ENCODE assay signal across 9 cellular contexts in genomic region chr6:128491041-128491642, GRCh38. TPM values are rescaled to one million over a fixed set of nuclear protein-coding genes. Genes with fewer than 3 reads are reported as not detected.
A peak's percentile ranks its signal among the peaks of the same experiment; 100 is the strongest.
DNase-seq lines count a peak whose midpoint lies in the region; ATAC-seq and TF ChIP-seq lines count a peak whose summit lies in the region.
"Had no signal": no experiment of that assay in that cellular context is flagged by ENCODE, and none has a peak within 500 bp of the region (broad histone marks: within the 10 kb centered on the region; RNA-seq: fewer than 3 reads in every experiment).

No MANE protein-coding gene starts in this region.

- ATAC-seq in PC-3 = peak; percentile 60
- no peak for ATAC-seq in naive thymus-derived CD4-positive, alpha-beta T cell

- peak overlapping the region; percentile 64 for H3K4me3 ChIP-seq in PC-3 (ENCODE audit: low read length)
- H3K4me3 ChIP-seq in esophagus (ENCODE audit: low read depth in 1 of 2, low read length in 2 of 2) = peak overlapping the region; percentile 49 to 69
- H3K4me3 ChIP-seq in naive thymus-derived CD4-positive, alpha-beta T cell (ENCODE audit: low read length) = no peak overlapping the region

- H3K4me1 Mint-ChIP-seq in naive thymus-derived CD4-positive, alpha-beta T cell = peaks cover 0 to 10% (median 5%) of the 10 kb centered on the region in 7 donors

- in situ Hi-C loops in ACHN (cut with HindIII; ENCODE audit: low pct_ligation_motif_present, low pct_unique_long_range_greater_than_20kb, low sequenced_read_pairs) = no loop called here

- H2AFZ ChIP-seq in PC-3 (ENCODE audit: low read length) = no peak overlapping the region
- H2AFZ ChIP-seq: parathyroid adenoma had no signal

- WGBS in esophagus, 2 donors = 24 to 26% methylated on average over 3 of the region's 3 CpGs

- H3K36me3 ChIP-seq in PC-3 (ENCODE audit: low read depth, low read length) (no peaks in the 10 kb centered on the region), esophagus (ENCODE audit: control insufficient read depth in 2 of 2, insufficient read depth in 2 of 2, low read length in 1 of 2) (no peaks in the 10 kb centered on the region)
- no peaks in the 10 kb centered on the region for H3K36me3 ChIP-seq in naive thymus-derived CD4-positive, alpha-beta T cell (ENCODE audit: control insufficient read depth in 2 of 3, insufficient read depth in 3 of 3, low read length in 3 of 3)

- no peaks in the 10 kb centered on the region for H3K9me3 ChIP-seq in PC-3 (ENCODE audit: low read length)
- no peaks in the 10 kb centered on the region for H3K9me3 ChIP-seq in esophagus (ENCODE audit: control insufficient read depth in 2 of 2, insufficient read depth in 1 of 2, low read depth in 1 of 2, low read length in 1 of 2)
- H3K9me3 ChIP-seq in naive thymus-derived CD4-positive, alpha-beta T cell (ENCODE audit: control insufficient read depth in 2 of 3, low read length in 3 of 3) = no peaks in the 10 kb centered on the region

- peak overlapping the region; percentile 86 for H3K9ac ChIP-seq in PC-3 (ENCODE audit: low read length)
- H3K9ac ChIP-seq: parathyroid adenoma had no signal

- no peak for TF ChIP-seq CTCF in PC-3 (conservative IDR thresholded peaks at IDR 0.05; ENCODE audit: low read depth, low read length)

- POLR2A ChIA-PET in PC-3 (lab: Charles Lee; ENCODE audit: unreplicated experiment) = interaction anchor here (0.6 to 0.9 kb wide), 5 partner anchors 17 to 1006 kb away, joined by 3 to 4 read pairs (median 3); no protein-coding TSS in a partner anchor
- POLR2A ChIA-PET in naive thymus-derived CD4-positive, alpha-beta T cell (lab: Charles Lee) = no interaction called here

- peak overlapping the region; percentile 94 for H3K27ac ChIP-seq in PC-3 (ENCODE audit: low read length)
- peak overlapping the region in 1 of 2 donors; percentile 72 for H3K27ac ChIP-seq in esophagus (ENCODE audit: low read depth in 2 of 2, low read length in 1 of 2)
- H3K27ac ChIP-seq in naive thymus-derived CD4-positive, alpha-beta T cell (ENCODE audit: low read depth, low read length) = no peak overlapping the region
- H3K27ac ChIP-seq: parathyroid adenoma had no signal

- no peaks in the 10 kb centered on the region for H4K20me1 ChIP-seq in PC-3 (ENCODE audit: low read length)

- peak overlapping the region; percentile 23 to 84 (median 62) for H3K4me3 Mint-ChIP-seq in naive thymus-derived CD4-positive, alpha-beta T cell

- H3F3A ChIP-seq in PC-3 (ENCODE audit: low read length, unreplicated experiment) = no peaks in the 10 kb centered on the region

- peak; percentile 57 for DNase-seq in ACHN
- DNase-seq in PC-3 = peak; percentile 83
- DNase-seq in naive thymus-derived CD4-positive, alpha-beta T cell = no peak
- no peak for DNase-seq in NK-92 (lab: John Stamatoyannopoulos, UW; ENCODE audit: unreplicated experiment)
- no peak for DNase-seq in DMS153 (lab: John Stamatoyannopoulos, UW)
- DNase-seq in MV-4-11 (lab: John Stamatoyannopoulos, UW) = no peak
- no peak for DNase-seq in cerebellar nuclear complex (lab: John Stamatoyannopoulos, UW)

- no peaks in the 10 kb centered on the region for H3K9me2 ChIP-seq in PC-3 (replicated peaks; ENCODE audit: low read length)

- H3K79me2 ChIP-seq in PC-3 (ENCODE audit: low read length) = peaks cover 89% of the 10 kb centered on the region
- H3K79me2 ChIP-seq: parathyroid adenoma had no signal

- intact Hi-C loops in PC-3 (cut with micrococcal nuclease) = loop anchor here (1.0 to 5.0 kb wide), 2 partner anchors 8 to 124 kb away; no protein-coding TSS in a partner anchor
- intact Hi-C loops in naive thymus-derived CD4-positive, alpha-beta T cell (cut with micrococcal nuclease) = no loop called here

- BruUV-seq in PC-3 (replicated peaks; lab: Mats Ljungman, UMichigan) = no TSS peak

- CTCF ChIA-PET in PC-3 (lab: Charles Lee) = no interaction called here
- CTCF ChIA-PET in naive thymus-derived CD4-positive, alpha-beta T cell (lab: Charles Lee) = interaction anchor here (1.5 kb wide), 1 partner anchor 636 kb away, joined by 3 read pairs; no protein-coding TSS in a partner anchor

- H3K27ac Mint-ChIP-seq in naive thymus-derived CD4-positive, alpha-beta T cell = peak overlapping the region in 1 of 9 donors; percentile 23

- H3K36me3 Mint-ChIP-seq in naive thymus-derived CD4-positive, alpha-beta T cell = peaks cover 0 to 3% (median 0%) of the 10 kb centered on the region in 5 donors

- peaks cover 0 to 1% (median 0%) of the 10 kb centered on the region in 11 donors for H3K9me3 Mint-ChIP-seq in naive thymus-derived CD4-positive, alpha-beta T cell

- H3K4me1 ChIP-seq in PC-3 (ENCODE audit: insufficient read depth, low read length) (peaks cover 47% of the 10 kb centered on the region), esophagus (ENCODE audit: control insufficient read depth in 2 of 2, insufficient read depth in 2 of 2, low read length in 1 of 2) (no peaks in the 10 kb centered on the region)
- H3K4me1 ChIP-seq in naive thymus-derived CD4-positive, alpha-beta T cell (ENCODE audit: control insufficient read depth in 2 of 2, insufficient read depth in 2 of 2, low read length in 2 of 2) = no peaks in the 10 kb centered on the region
- H3K4me1 ChIP-seq: parathyroid adenoma had no signal

- no peaks in the 10 kb centered on the region for H3K27me3 ChIP-seq in PC-3 (ENCODE audit: low read length)
- no peaks in the 10 kb centered on the region for H3K27me3 ChIP-seq in esophagus (ENCODE audit: control insufficient read depth in 1 of 2, insufficient read depth in 2 of 2, low read length in 2 of 2)
- H3K27me3 ChIP-seq in naive thymus-derived CD4-positive, alpha-beta T cell (ENCODE audit: control insufficient read depth in 2 of 2, insufficient read depth in 2 of 2, low read length in 2 of 2) = peaks cover 0 to 5% of the 10 kb centered on the region in 2 donors

- H3K27me3 Mint-ChIP-seq in naive thymus-derived CD4-positive, alpha-beta T cell = peaks cover 0 to 28% (median 3%) of the 10 kb centered on the region in 5 donors

- H3K4me2 ChIP-seq in PC-3 (ENCODE audit: low read length) = peak overlapping the region; percentile 89

RNA-seq across cellular contexts. Expression of gene PTPRK, which starts 29.3 kb away (rescaled TPM):
- total RNA-seq in PC-3 (2014; rRNA removed) = 53.8 and 64.7 TPM in 2 replicates
- 1 to 10 TPM; 4.3 to 5.1 TPM for polyA plus RNA-seq in esophagus
- total RNA-seq in naive thymus-derived CD4-positive, alpha-beta T cell = 1 to 10 TPM; 1.6 to 6.5 (median 3.9) TPM
- polyA plus RNA-seq in naive thymus-derived CD4-positive, alpha-beta T cell = 1 to 10 TPM; 1.3 to 2.3 TPM

Comparison
In these comparisons a context has a peak if more than half of its experiments do, and no peak if none do; other contexts are left out.
1. DNase-seq: peak in ACHN (single experiment) and PC-3 (single experiment); none in naive thymus-derived CD4-positive, alpha-beta T cell (0 of 9), NK-92 (single experiment), DMS153 (single experiment), MV-4-11 (single experiment) and cerebellar nuclear complex (0 of 2).